20 cellular contexts compared by ENCODE assay signal in the genomic region with DNA sequence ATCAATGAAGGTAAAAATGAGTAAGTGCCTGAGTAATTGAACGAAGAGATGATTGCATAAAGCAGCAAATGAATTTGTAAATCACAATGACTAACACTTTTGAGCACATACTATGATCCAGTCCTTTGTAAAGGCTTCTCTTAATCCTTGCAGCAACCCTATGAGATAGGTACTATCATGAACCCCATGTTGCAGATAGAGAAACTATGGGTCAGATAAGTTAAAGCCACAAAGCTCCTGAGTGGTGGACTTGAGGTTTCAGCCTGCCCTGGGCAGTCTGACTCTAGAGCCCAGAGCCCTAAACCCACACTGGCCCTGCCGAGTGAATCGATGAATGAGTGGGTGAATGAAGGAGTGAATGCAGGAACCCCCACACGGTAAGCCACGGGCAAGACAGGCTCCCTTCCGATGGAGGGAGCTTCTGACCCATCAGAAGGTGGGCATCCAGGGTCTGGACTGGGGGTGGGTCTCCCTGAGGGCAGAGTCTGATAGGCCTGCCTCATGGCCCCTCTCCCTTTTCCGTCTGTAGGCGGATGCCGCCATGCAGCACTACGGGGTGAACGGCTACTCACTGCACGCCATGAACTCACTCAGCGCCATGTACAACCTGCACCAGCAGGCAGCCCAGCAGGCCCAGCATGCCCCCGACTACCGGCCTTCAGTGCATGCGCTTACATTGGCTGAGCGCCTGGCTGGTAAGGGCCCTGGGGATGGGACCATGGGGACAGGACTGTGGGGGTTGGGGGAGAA. TPM values are rescaled to one million over a fixed set of nuclear protein-coding genes. Genes with fewer than 3 reads are reported as not detected.
DNase-seq lines count a peak whose midpoint lies in the region; ATAC-seq and TF ChIP-seq lines count a peak whose summit lies in the region.
"Had no signal": no experiment of that assay in that cellular context is flagged by ENCODE, and none has a peak within 500 bp of the region (broad histone marks: within the 10 kb centered on the region; RNA-seq: fewer than 3 reads in every experiment).

No MANE protein-coding gene starts in this region.

- no peak overlapping the region for H3K27ac Mint-ChIP-seq in activated T-cell treated with anti-CD3 and anti-CD28 coated beads, Interleukin-2, amount 50 U/mL, for 72 hours
- no peak overlapping the region for H3K27ac Mint-ChIP-seq in activated T-helper 17 cell treated with anti-CD3 and anti-CD28 coated beads, Interleukin-2, amount 50 U/mL, for 72 hours
- no peak overlapping the region for H3K27ac Mint-ChIP-seq in activated CD4-positive, alpha-beta T cell treated with anti-CD3 and anti-CD28 coated beads for 36 hours
- H3K27ac Mint-ChIP-seq: CD4-positive, CD25-positive, alpha-beta regulatory T cell had no signal

- H3K4me1 Mint-ChIP-seq in activated T-cell treated with anti-CD3 and anti-CD28 coated beads, Interleukin-2, amount 50 U/mL, for 72 hours (ENCODE audit: low read depth) = no peaks in the 10 kb centered on the region
- no peaks in the 10 kb centered on the region for H3K4me1 Mint-ChIP-seq in activated T-helper 17 cell treated with anti-CD3 and anti-CD28 coated beads, Interleukin-2, amount 50 U/mL, for 72 hours
- no peaks in the 10 kb centered on the region for H3K4me1 Mint-ChIP-seq in activated CD4-positive, alpha-beta T cell treated with anti-CD3 and anti-CD28 coated beads for 36 hours
- H3K4me1 Mint-ChIP-seq: CD4-positive, CD25-positive, alpha-beta regulatory T cell had no signal

- peak; percentile 24 to 74 for ATAC-seq in activated T-cell treated with anti-CD3 and anti-CD28 coated beads, Interleukin-2, amount 50 U/mL, for 72 hours (replicated peaks in 1 of 2)
- ATAC-seq in activated T-helper 17 cell treated with anti-CD3 and anti-CD28 coated beads, Interleukin-2, amount 50 U/mL, for 72 hours (replicated peaks) = peak; percentile 63
- ATAC-seq in activated CD4-positive, alpha-beta T cell treated with anti-CD3 and anti-CD28 coated beads for 36 hours = no peak
- ATAC-seq: HCT116 had no signal

- no peaks in the 10 kb centered on the region for H3K36me3 Mint-ChIP-seq in activated T-cell treated with anti-CD3 and anti-CD28 coated beads, Interleukin-2, amount 50 U/mL, for 72 hours (ENCODE audit: insufficient read depth in 2 of 2)
- H3K36me3 Mint-ChIP-seq in activated T-helper 17 cell treated with anti-CD3 and anti-CD28 coated beads, Interleukin-2, amount 50 U/mL, for 72 hours (ENCODE audit: low read depth) = no peaks in the 10 kb centered on the region
- no peaks in the 10 kb centered on the region for H3K36me3 Mint-ChIP-seq in activated CD4-positive, alpha-beta T cell treated with anti-CD3 and anti-CD28 coated beads for 36 hours (ENCODE audit: low read depth)
- H3K36me3 Mint-ChIP-seq: CD4-positive, CD25-positive, alpha-beta regulatory T cell had no signal

- peaks cover 28% of the 10 kb centered on the region for H3K27me3 Mint-ChIP-seq in activated T-cell treated with anti-CD3 and anti-CD28 coated beads, Interleukin-2, amount 50 U/mL, for 72 hours (ENCODE audit: low read depth)
- peaks cover 19% of the 10 kb centered on the region for H3K27me3 Mint-ChIP-seq in activated T-helper 17 cell treated with anti-CD3 and anti-CD28 coated beads, Interleukin-2, amount 50 U/mL, for 72 hours
- H3K27me3 Mint-ChIP-seq in activated CD4-positive, alpha-beta T cell treated with anti-CD3 and anti-CD28 coated beads for 36 hours = peaks cover 23% of the 10 kb centered on the region

- CTCF ChIA-PET in activated CD4-positive, alpha-beta T cell treated with anti-CD3 and anti-CD28 coated beads for 36 hours (lab: Charles Lee) = no interaction called here

- TF ChIP-seq CTCF in fibroblast of mammary gland (conservative IDR thresholded peaks at IDR 0.05; ENCODE audit: control insufficient read depth, insufficient read depth, low read depth, low read length) = no peak

- no peak overlapping the region for H3K4me3 ChIP-seq in fibroblast of mammary gland (ENCODE audit: control insufficient read depth, low read depth, low read length)
- H3K4me3 ChIP-seq: SJCRH30 had no signal

- DNase-seq in activated T-cell treated with anti-CD3 and anti-CD28 coated beads, Interleukin-2, amount 50 U/mL, for 72 hours = no peak
- DNase-seq in activated T-cell treated with anti-CD3 and anti-CD28 coated beads for 4 hours (no peak), fibroblast of mammary gland (ENCODE audit: low read depth) (peak; percentile 55), HT-29 (ENCODE audit: low spot score) (no peak), nucleus accumbens (lab: John Stamatoyannopoulos, UW) (no peak)
- DNase-seq in activated CD4-positive, alpha-beta T cell treated with anti-CD3 and anti-CD28 coated beads for 36 hours = no peak
- DNase-seq: BE2C; CD4-positive, CD25-positive, alpha-beta regulatory T cell; COR-L47; GDM1; KBM-7; NCI-H1417; NCI-H187; NCI-H2227 treated with DMSO at 0.1 percent for 48 hours; NCI-H510A treated with DMSO at 0.1 percent for 48 hours; NCI-H82; SJCRH30 had no signal

- POLR2A ChIA-PET in activated CD4-positive, alpha-beta T cell treated with anti-CD3 and anti-CD28 coated beads for 36 hours (lab: Charles Lee) = no interaction called here

- intact Hi-C loops in activated CD4-positive, alpha-beta T cell treated with anti-CD3 and anti-CD28 coated beads for 36 hours (cut with DNase I, micrococcal nuclease) = no loop called here

- no peaks in the 10 kb centered on the region for H3K9me3 Mint-ChIP-seq in activated T-cell treated with anti-CD3 and anti-CD28 coated beads, Interleukin-2, amount 50 U/mL, for 72 hours
- no peaks in the 10 kb centered on the region for H3K9me3 Mint-ChIP-seq in activated T-helper 17 cell treated with anti-CD3 and anti-CD28 coated beads, Interleukin-2, amount 50 U/mL, for 72 hours
- H3K9me3 Mint-ChIP-seq in activated CD4-positive, alpha-beta T cell treated with anti-CD3 and anti-CD28 coated beads for 36 hours (ENCODE audit: low read depth) = no peaks in the 10 kb centered on the region

- no peak overlapping the region for H3K4me3 Mint-ChIP-seq in activated T-cell treated with anti-CD3 and anti-CD28 coated beads, Interleukin-2, amount 50 U/mL, for 72 hours
- no peak overlapping the region for H3K4me3 Mint-ChIP-seq in activated T-helper 17 cell treated with anti-CD3 and anti-CD28 coated beads, Interleukin-2, amount 50 U/mL, for 72 hours
- H3K4me3 Mint-ChIP-seq in activated CD4-positive, alpha-beta T cell treated with anti-CD3 and anti-CD28 coated beads for 36 hours = no peak overlapping the region
- H3K4me3 Mint-ChIP-seq: CD4-positive, CD25-positive, alpha-beta regulatory T cell had no signal

RNA-seq across cellular contexts. Expression of a gene that starts 17.0 kb away (rescaled TPM):
- under 1 TPM in 1 of 2 donors, not detected in 1; 0.37 TPM for total RNA-seq in activated T-cell treated with anti-CD3 and anti-CD28 coated beads, Interleukin-2, amount 50 U/mL, for 72 hours
- total RNA-seq in activated T-helper 17 cell treated with anti-CD3 and anti-CD28 coated beads, Interleukin-2, amount 50 U/mL, for 72 hours = under 1 TPM; 0.43 to 0.58 TPM
- total RNA-seq in HT-29 (2014; rRNA removed; shearing (Covaris generic)) = 3.0 and 3.1 TPM in 2 replicates
- total RNA-seq in activated CD4-positive, alpha-beta T cell treated with anti-CD3 and anti-CD28 coated beads for 36 hours = under 1 TPM in 1 of 2 experiments, not detected in 1; 0.05 TPM
- total RNA-seq: CD4-positive, CD25-positive, alpha-beta regulatory T cell; SJCRH30 had no signal

RNA-seq across cellular contexts. Expression of a gene that starts 44.8 kb away (rescaled TPM):
- total RNA-seq in activated T-cell treated with anti-CD3 and anti-CD28 coated beads, Interleukin-2, amount 50 U/mL, for 72 hours = not detected
- not detected for total RNA-seq in activated T-helper 17 cell treated with anti-CD3 and anti-CD28 coated beads, Interleukin-2, amount 50 U/mL, for 72 hours
- total RNA-seq in HT-29 (2014; rRNA removed; shearing (Covaris generic)) = not detected in 2 replicates
- not detected for total RNA-seq in activated CD4-positive, alpha-beta T cell treated with anti-CD3 and anti-CD28 coated beads for 36 hours
- total RNA-seq: A172; CD4-positive, CD25-positive, alpha-beta regulatory T cell had no signal
